ENCODE assay signal across 23 cellular contexts in genomic region chr3:116270053-116270452, GRCh38.
DNase-seq lines count a peak whose midpoint lies in the region; ATAC-seq, FAIRE-seq and TF ChIP-seq lines count a peak whose summit lies in the region.
"Had no signal": no experiment of that assay in that cellular context is flagged by ENCODE, and none has a peak within 500 bp of the region (broad histone marks: within the 10 kb centered on the region; RNA-seq: fewer than 3 reads in every experiment).

No MANE protein-coding gene starts in this region.

- H3K4me1 ChIP-seq in astrocyte (ENCODE audit: insufficient read depth, low read length) (no peaks in the 10 kb centered on the region), smooth muscle cell (ENCODE audit: low read depth) (peaks cover 17% of the 10 kb centered on the region)
- H3K4me1 ChIP-seq: HAP-1, SJSA1 had no signal

- no peaks in the 10 kb centered on the region for H4K20me1 ChIP-seq in astrocyte (ENCODE audit: insufficient read depth, low read length)
- H4K20me1 ChIP-seq in smooth muscle cell (ENCODE audit: low read depth): no peaks in the 10 kb centered on the region

- no peaks in the 10 kb centered on the region for H3F3A ChIP-seq in smooth muscle cell (ENCODE audit: low read depth)

- no peak overlapping the region for H3K27ac ChIP-seq in astrocyte (ENCODE audit: low read depth, low read length)
- H3K27ac ChIP-seq in smooth muscle cell (ENCODE audit: low read depth): no peak overlapping the region
- H3K27ac ChIP-seq: HL-60, KMS-11, SJSA1 had no signal

- H3K27ac Mint-ChIP-seq in astrocyte (ENCODE audit: unreplicated experiment): no peak overlapping the region
- H3K27ac Mint-ChIP-seq: CD8-positive, alpha-beta T cell; GM23338; T-helper 17 cell had no signal

- ATAC-seq in HG02798 (IDR thresholded peaks at IDR 0.05; ENCODE audit: poor library complexity, unreplicated experiment): no peak
- no peak for ATAC-seq in HG03378 (IDR thresholded peaks at IDR 0.05; ENCODE audit: unreplicated experiment)
- ATAC-seq: CD8-positive, alpha-beta T cell; GM23338; T-helper 17 cell had no signal

- no peaks in the 10 kb centered on the region for H3K27me3 ChIP-seq in astrocyte (ENCODE audit: insufficient read depth, low read length)
- no peaks in the 10 kb centered on the region for H3K27me3 ChIP-seq in smooth muscle cell (ENCODE audit: low read depth)

- peak; percentile 16 for DNase-seq in ELR (ENCODE audit: low read depth)
- peak; percentile 53 for DNase-seq in NCI-H69 (lab: John Stamatoyannopoulos, UW)
- DNase-seq in astrocyte (ENCODE audit: low read depth): peak; percentile 6
- DNase-seq in smooth muscle cell (lab: John Stamatoyannopoulos, UW; ENCODE audit: unreplicated experiment): no peak
- no peak for DNase-seq in erythroblast (lab: John Stamatoyannopoulos, UW)
- DNase-seq: Calu3; CD8-positive, alpha-beta T cell; NCI-H1092 treated with DMSO at 0.1 percent for 48 hours; NCI-H1436 treated with DMSO at 0.1 percent for 48 hours; NCI-H2227 treated with DMSO at 0.1 percent for 48 hours; NCI-H510A; NCI-H748 treated with DMSO at 0.1 percent for 48 hours; NK-92 treated with Interleukin-12 subunit alpha and Interleukin-12 subunit beta, amount 100 ng/mL, for 24 hours; SW 1271; T-helper 17 cell had no signal

- no peak overlapping the region for H3K9ac ChIP-seq in astrocyte (ENCODE audit: low read length)
- no peak overlapping the region for H3K9ac ChIP-seq in smooth muscle cell (ENCODE audit: low read depth)
- H3K9ac ChIP-seq: KMS-11 had no signal

- H2AFZ ChIP-seq in astrocyte (ENCODE audit: low read depth, low read length): no peak overlapping the region
- H2AFZ ChIP-seq in smooth muscle cell (ENCODE audit: low read depth): no peak overlapping the region
- H2AFZ ChIP-seq: GM23338 had no signal

- H3K79me2 ChIP-seq in astrocyte (ENCODE audit: insufficient read depth, low read length) (no peaks in the 10 kb centered on the region), smooth muscle cell (ENCODE audit: low read depth) (no peaks in the 10 kb centered on the region)

- H3K27me3 Mint-ChIP-seq in astrocyte (ENCODE audit: low read depth, unreplicated experiment): no peaks in the 10 kb centered on the region
- H3K27me3 Mint-ChIP-seq: T-helper 17 cell had no signal

- no peak for FAIRE-seq in astrocyte (lab: Jason Lieb, UNC)
- FAIRE-seq: RCC 7860 had no signal

- H3K4me3 Mint-ChIP-seq in astrocyte (ENCODE audit: unreplicated experiment): no peak overlapping the region
- H3K4me3 Mint-ChIP-seq: CD8-positive, alpha-beta T cell; GM23338; T-helper 17 cell had no signal

- no peak overlapping the region for H3K4me3 ChIP-seq in astrocyte (ENCODE audit: insufficient read depth, low read depth, low read length)
- no peak overlapping the region for H3K4me3 ChIP-seq in smooth muscle cell
- H3K4me3 ChIP-seq: GM23338, HAP-1, SJSA1 had no signal

- H3K4me2 ChIP-seq in astrocyte (ENCODE audit: low read length) (no peak overlapping the region), smooth muscle cell (peak overlapping the region; percentile 30)
- H3K4me2 ChIP-seq: GM23338, KMS-11 had no signal

- WGBS in smooth muscle cell (ENCODE audit: low lambda C conversion rate): 18% methylated on average over 2 of the region's 2 CpGs

- no peaks in the 10 kb centered on the region for H3K9me3 Mint-ChIP-seq in astrocyte (ENCODE audit: unreplicated experiment)
- H3K9me3 Mint-ChIP-seq: CD8-positive, alpha-beta T cell; GM23338 had no signal

- no peak for TF ChIP-seq POLR2A in erythroblast (IDR thresholded peaks at IDR 0.05; ENCODE audit: low read length)

- H3K9me3 ChIP-seq in astrocyte (ENCODE audit: insufficient read depth, low read depth, low read length): no peaks in the 10 kb centered on the region
- no peaks in the 10 kb centered on the region for H3K9me3 ChIP-seq in smooth muscle cell (replicated peaks; ENCODE audit: low read depth)
- H3K9me3 ChIP-seq: HAP-1, SJSA1 had no signal

- H3K4me1 Mint-ChIP-seq in astrocyte (ENCODE audit: low read depth, unreplicated experiment): peaks cover 17% of the 10 kb centered on the region
- H3K4me1 Mint-ChIP-seq: T-helper 17 cell had no signal

- TF ChIP-seq CTCF in astrocyte (IDR thresholded peaks at IDR 0.05; ENCODE audit: insufficient read depth, low read depth, low read length) (no peak), smooth muscle cell (IDR thresholded peaks at IDR 0.05; ENCODE audit: borderline replicate concordance, insufficient read depth, poor library complexity, severe bottlenecking) (no peak)

- no peaks in the 10 kb centered on the region for H3K36me3 Mint-ChIP-seq in astrocyte (ENCODE audit: low read depth, unreplicated experiment)
- H3K36me3 Mint-ChIP-seq: CD8-positive, alpha-beta T cell had no signal

- no peaks in the 10 kb centered on the region for H3K36me3 ChIP-seq in astrocyte (ENCODE audit: insufficient read depth, low read length)
- H3K36me3 ChIP-seq in smooth muscle cell (ENCODE audit: low read depth): no peaks in the 10 kb centered on the region
- H3K36me3 ChIP-seq: HAP-1, SJSA1 had no signal

Comparison
In these comparisons a context has a peak if more than half of its experiments do, and no peak if none do; other contexts are left out.
1. DNase-seq: peak in ELR (single experiment), NCI-H69 (single experiment) and astrocyte (single experiment); none in smooth muscle cell (single experiment) and erythroblast (0 of 2).